In the genomic region with DNA sequence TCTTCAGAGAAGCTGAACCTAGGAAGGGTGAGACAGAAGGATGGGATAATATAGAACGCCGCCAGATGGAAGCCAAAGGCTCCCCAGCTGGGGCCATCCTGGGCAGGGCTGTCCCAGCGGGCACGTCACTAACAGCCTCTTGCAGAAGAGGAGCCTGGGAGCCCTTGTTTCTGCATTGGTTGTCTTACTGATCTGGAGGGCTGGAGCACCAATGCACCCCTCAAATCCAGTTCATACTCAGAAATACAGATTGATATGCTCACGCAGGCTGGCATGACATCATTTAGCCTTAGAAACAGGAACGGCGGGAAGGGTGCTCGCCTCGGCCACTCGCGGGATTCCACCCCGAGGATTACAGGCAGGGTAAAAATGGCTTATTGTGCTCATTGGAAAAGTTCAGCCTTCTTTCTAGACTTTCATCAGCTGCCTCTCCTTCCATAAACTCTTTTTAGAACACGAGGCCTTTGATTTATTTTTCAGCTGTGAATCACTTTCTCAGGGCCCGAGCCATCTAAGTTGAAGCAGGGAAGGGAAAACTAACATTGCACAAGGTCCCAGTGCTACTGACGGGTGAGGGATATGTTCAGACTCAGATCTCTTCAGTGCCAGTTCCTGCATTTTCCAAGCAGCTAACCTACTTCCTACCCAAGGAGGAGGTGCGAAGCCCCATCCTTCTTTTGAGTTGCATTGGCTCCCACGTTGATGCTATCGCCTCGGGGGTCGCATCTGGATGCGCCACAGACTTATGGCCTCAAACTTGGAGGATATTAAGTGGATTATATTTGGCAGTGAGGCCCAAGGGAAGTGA, we compare ENCODE assay signal across 7 cellular contexts.
A peak's percentile ranks its signal among the peaks of the same experiment; 100 is the strongest.
DNase-seq lines count a peak whose midpoint lies in the region; ATAC-seq lines count a peak whose summit lies in the region.

No MANE protein-coding gene starts in this region.

- H3K4me1 ChIP-seq in right cardiac atrium (ENCODE audit: control insufficient read depth, insufficient read depth, low read length) = peaks cover 10% of the 10 kb centered on the region

- H3K4me3 Mint-ChIP-seq in activated T-helper 2 cell treated with anti-CD3 and anti-CD28 coated beads, Interferon-gamma antibody, Interleukin-2, Interleukin-4, amounts not matched to agents 10 μg/mL and 5 μg/mL and 100 μg/mL, durations not matched to agents 14 hours and 24 hours and 36 hours (ENCODE audit: low read depth) = peak overlapping the region; percentile 60

- peaks cover 74% of the 10 kb centered on the region for H3K4me1 Mint-ChIP-seq in activated T-helper 2 cell treated with anti-CD3 and anti-CD28 coated beads, Interferon-gamma antibody, Interleukin-2, Interleukin-4, amounts not matched to agents 10 μg/mL and 5 μg/mL and 100 μg/mL, durations not matched to agents 14 hours and 24 hours and 36 hours (ENCODE audit: low read depth)

- WGBS in right cardiac atrium = 66% methylated on average over 21 of the region's 21 CpGs

- H3K27me3 ChIP-seq in right cardiac atrium (ENCODE audit: control insufficient read depth, insufficient read depth) = no peaks in the 10 kb centered on the region

- no peak for DNase-seq in activated T-helper 2 cell treated with anti-CD3 and anti-CD28 coated beads, Interferon-gamma antibody, Interleukin-2, Interleukin-4, amounts not matched to agents 10 μg/mL and 5 μg/mL and 100 μg/mL, durations not matched to agents 14 hours and 24 hours and 36 hours (ENCODE audit: low spot score)
- DNase-seq in right cardiac atrium (no peak), stromal cell of bone marrow (ENCODE audit: low read depth) (peak; percentile 86)

- no peaks in the 10 kb centered on the region for H3K27me3 Mint-ChIP-seq in activated T-helper 2 cell treated with anti-CD3 and anti-CD28 coated beads, Interferon-gamma antibody, Interleukin-2, Interleukin-4, amounts not matched to agents 10 μg/mL and 5 μg/mL and 100 μg/mL, durations not matched to agents 14 hours and 24 hours and 36 hours (ENCODE audit: low read depth)

- intact Hi-C loops in activated T-helper 2 cell treated with anti-CD3 and anti-CD28 coated beads, Interferon-gamma antibody, Interleukin-2, Interleukin-4, amounts not matched to agents 10 μg/mL and 5 μg/mL and 100 μg/mL, durations not matched to agents 14 hours and 24 hours and 36 hours (cut with micrococcal nuclease) = loop anchor here (1.0 to 5.0 kb wide), 5 partner anchors 11 to 367 kb away; partner anchors contain the start of gene GMPR
- intact Hi-C loops in right cardiac atrium (cut with DNase I) = no loop called here

- ATAC-seq in right cardiac atrium (peak; percentile 47 to 60), HG03457 (IDR thresholded peaks at IDR 0.05; ENCODE audit: unreplicated experiment) (no peak), GM21723 (IDR thresholded peaks at IDR 0.05; ENCODE audit: unreplicated experiment) (no peak), HG02981 (IDR thresholded peaks at IDR 0.05; ENCODE audit: unreplicated experiment) (no peak)

- peak overlapping the region; percentile 14 for H3K4me3 ChIP-seq in right cardiac atrium (ENCODE audit: low read length)

- no peaks in the 10 kb centered on the region for H3K9me3 Mint-ChIP-seq in activated T-helper 2 cell treated with anti-CD3 and anti-CD28 coated beads, Interferon-gamma antibody, Interleukin-2, Interleukin-4, amounts not matched to agents 10 μg/mL and 5 μg/mL and 100 μg/mL, durations not matched to agents 14 hours and 24 hours and 36 hours

- H3K36me3 ChIP-seq in KOPT-K1 (ENCODE audit: insufficient read depth, low read length) = no peaks in the 10 kb centered on the region

- peak overlapping the region; percentile 84 for H3K27ac Mint-ChIP-seq in activated T-helper 2 cell treated with anti-CD3 and anti-CD28 coated beads, Interferon-gamma antibody, Interleukin-2, Interleukin-4, amounts not matched to agents 10 μg/mL and 5 μg/mL and 100 μg/mL, durations not matched to agents 14 hours and 24 hours and 36 hours

- peaks cover 28% of the 10 kb centered on the region for H3K36me3 Mint-ChIP-seq in activated T-helper 2 cell treated with anti-CD3 and anti-CD28 coated beads, Interferon-gamma antibody, Interleukin-2, Interleukin-4, amounts not matched to agents 10 μg/mL and 5 μg/mL and 100 μg/mL, durations not matched to agents 14 hours and 24 hours and 36 hours (ENCODE audit: low read depth)

- H3K27ac ChIP-seq in KOPT-K1 (ENCODE audit: low read depth, low read length, poor library complexity, severe bottlenecking) (peak overlapping the region; percentile 59), right cardiac atrium (ENCODE audit: low read length) (peak overlapping the region; percentile 79)

- H3K9me3 ChIP-seq in KOPT-K1 (ENCODE audit: insufficient read depth, low read length, poor library complexity, severe bottlenecking) = peaks cover under 1% of the 10 kb centered on the region
- H3K9me3 ChIP-seq in right cardiac atrium (ENCODE audit: control insufficient read depth, low read length) = no peaks in the 10 kb centered on the region

Comparison
In these comparisons a context has a peak if more than half of its experiments do, and no peak if none do; other contexts are left out.
1. ATAC-seq: peak in right cardiac atrium (2 of 2); none in HG03457 (single experiment), GM21723 (single experiment) and HG02981 (single experiment).